Comparison of ENCODE assay signal across 11 cellular contexts in genomic region chr11:64792482-64792881, GRCh38.
"Had no signal": no experiment of that assay in that cellular context is flagged by ENCODE, and none has a peak within 500 bp of the region (broad histone marks: within the 10 kb centered on the region; RNA-seq: fewer than 3 reads in every experiment).

No MANE protein-coding gene starts in this region.

- ATAC-seq: gastrocnemius medialis, right cardiac atrium had no signal

- H3K4me1 ChIP-seq: gastrocnemius medialis, SJCRH30 had no signal

- H3K27ac ChIP-seq: SJCRH30, suprapubic skin had no signal

- H3K36me3 Mint-ChIP-seq: type B pancreatic cell had no signal

- H3K9me3 ChIP-seq: gastrocnemius medialis, SJCRH30, suprapubic skin had no signal

- H3K4me3 Mint-ChIP-seq: type B pancreatic cell had no signal

- H3K27ac Mint-ChIP-seq: type B pancreatic cell had no signal

- H3K27me3 ChIP-seq: gastrocnemius medialis, SJCRH30, suprapubic skin had no signal

- H3K4me3 ChIP-seq: gastrocnemius medialis, SJCRH30, smooth muscle cell, suprapubic skin had no signal

- H3K9me3 Mint-ChIP-seq: type B pancreatic cell had no signal

- DNase-seq: caudate nucleus; cortex of kidney; effector CD8-positive, alpha-beta T cell; gastrocnemius medialis; SJCRH30; stimulated activated naive CD4-positive, alpha-beta T cell treated with Interleukin-2 at 50 U/mL for 16 hours; T-helper 9 cell had no signal

- H3K36me3 ChIP-seq: SJCRH30 had no signal

- H3K27me3 Mint-ChIP-seq: type B pancreatic cell had no signal
